ENCODE assay signal across 9 cellular contexts in genomic region chr6:89940225-89941027, GRCh38. TPM values are rescaled to one million over a fixed set of nuclear protein-coding genes. Genes with fewer than 3 reads are reported as not detected.
DNase-seq lines count a peak whose midpoint lies in the region; ATAC-seq and TF ChIP-seq lines count a peak whose summit lies in the region.
"Had no signal": no experiment of that assay in that cellular context is flagged by ENCODE, and none has a peak within 500 bp of the region (broad histone marks: within the 10 kb centered on the region; RNA-seq: fewer than 3 reads in every experiment).

No MANE protein-coding gene starts in this region.

- peak in 1 of 2 donors; percentile 9 for TF ChIP-seq EP300 in tibial nerve (IDR thresholded peaks at IDR 0.05)

- H3K27ac ChIP-seq in Peyer's patch (no peak overlapping the region), fibroblast of lung (ENCODE audit: insufficient read depth, low read length) (no peak overlapping the region), tibial nerve (peak overlapping the region in 3 of 4 donors; percentile 34 to 77 (median 75))

- H3K27ac Mint-ChIP-seq in Caco-2 (ENCODE audit: unreplicated experiment) = no peak overlapping the region
- peak overlapping the region; percentile 42 for H3K27ac Mint-ChIP-seq in activated T-cell treated with anti-CD3 and anti-CD28 coated beads, Interleukin-2, amount 50 U/mL, for 72 hours
- no peak overlapping the region for H3K27ac Mint-ChIP-seq in neural crest cell (ENCODE audit: unreplicated experiment)

- BruUV-seq in Caco-2 (replicated peaks; lab: Mats Ljungman, UMichigan) = no TSS peak

- H4K20me1 ChIP-seq in fibroblast of lung (ENCODE audit: control insufficient read depth, extremely low read depth, insufficient read depth, low read length) = no peaks in the 10 kb centered on the region

- DNase-seq in Caco-2 (peak; percentile 60 to 69), Peyer's patch (peak in 2 of 3 donors; percentile 60 to 87), fibroblast of lung (ENCODE audit: low read depth in 2 of 2) (peak; percentile 75 to 92), neural crest cell (ENCODE audit: low read depth, low spot score) (peak; percentile 57), tibial nerve (ENCODE audit: low spot score in 2 of 2) (peak; percentile 57 to 84)
- peak; percentile 63 to 64 for DNase-seq in activated T-cell treated with anti-CD3 and anti-CD28 coated beads, Interleukin-2, amount 50 U/mL, for 72 hours

- peak; percentile 69 to 83 for TF ChIP-seq CTCF in Caco-2 (IDR thresholded peaks at IDR 0.05; ENCODE audit: insufficient read depth in 1 of 2, low read depth in 1 of 2, low read length in 1 of 2, severe bottlenecking in 1 of 2, unreplicated experiment in 1 of 2)
- peak; percentile 53 for TF ChIP-seq CTCF in LNCAP (IDR thresholded peaks at IDR 0.05)
- peak in 5 of 6 experiments; percentile 46 to 82 (median 80) for TF ChIP-seq CTCF in Peyer's patch (IDR thresholded peaks at IDR 0.05)
- peak; percentile 77 to 80 for TF ChIP-seq CTCF in fibroblast of lung (conservative IDR thresholded peaks at IDR 0.05 in 1 of 2, IDR thresholded peaks at IDR 0.05 in 1 of 2; ENCODE audit: low read depth in 1 of 2, low read length in 2 of 2)
- TF ChIP-seq CTCF in neural crest cell (conservative IDR thresholded peaks at IDR 0.05) = peak; percentile 91
- TF ChIP-seq CTCF in tibial nerve (IDR thresholded peaks at IDR 0.05) = peak; percentile 55 to 85 (median 69)

- H3K27me3 ChIP-seq in Caco-2 (replicated peaks; ENCODE audit: control insufficient read depth, insufficient read depth, low read length) (no peaks in the 10 kb centered on the region), Peyer's patch (no peaks in the 10 kb centered on the region), fibroblast of lung (ENCODE audit: control insufficient read depth, insufficient read depth, low read length) (no peaks in the 10 kb centered on the region), tibial nerve (no peaks in the 10 kb centered on the region)

- intact Hi-C loops in Caco-2 (cut with micrococcal nuclease; ENCODE audit: unreplicated experiment) = loop anchor here (1.0 to 5.0 kb wide), 5 partner anchors 30 to 539 kb away; no protein-coding TSS in a partner anchor

- POLR2A ChIA-PET in Caco-2 (lab: Charles Lee) = no interaction called here

- TF ChIP-seq POLR2A in Peyer's patch (IDR thresholded peaks at IDR 0.05) = no peak
- no peak for TF ChIP-seq POLR2A in tibial nerve (IDR thresholded peaks at IDR 0.05)

- H3K36me3 ChIP-seq in Caco-2 (ENCODE audit: control insufficient read depth, insufficient read depth, low read length) = no peaks in the 10 kb centered on the region
- H3K36me3 ChIP-seq in Peyer's patch = no peaks in the 10 kb centered on the region
- no peaks in the 10 kb centered on the region for H3K36me3 ChIP-seq in fibroblast of lung (ENCODE audit: control insufficient read depth, insufficient read depth, low read length)
- H3K36me3 ChIP-seq in tibial nerve = peaks cover 0 to 19% (median 0%) of the 10 kb centered on the region in 3 donors

- H3K4me2 ChIP-seq in fibroblast of lung (ENCODE audit: extremely low read depth, insufficient read depth, low read length) = no peak overlapping the region

- no peaks in the 10 kb centered on the region for H3K9me3 Mint-ChIP-seq in Caco-2 (ENCODE audit: unreplicated experiment)
- H3K9me3 Mint-ChIP-seq in activated T-cell treated with anti-CD3 and anti-CD28 coated beads, Interleukin-2, amount 50 U/mL, for 72 hours = no peaks in the 10 kb centered on the region
- no peaks in the 10 kb centered on the region for H3K9me3 Mint-ChIP-seq in neural crest cell

- H3K4me1 ChIP-seq in Caco-2 = no peaks in the 10 kb centered on the region
- H3K4me1 ChIP-seq in Peyer's patch = no peaks in the 10 kb centered on the region
- no peaks in the 10 kb centered on the region for H3K4me1 ChIP-seq in fibroblast of lung (ENCODE audit: control insufficient read depth, extremely low read depth, insufficient read depth, low read length)
- peaks cover 0 to 30% (median 9%) of the 10 kb centered on the region in 4 donors for H3K4me1 ChIP-seq in tibial nerve

- no peak overlapping the region for H3K9ac ChIP-seq in fibroblast of lung (ENCODE audit: insufficient read depth, low read length)

- H3K4me3 ChIP-seq in Caco-2 (ENCODE audit: low read depth, low read length) (no peak overlapping the region), Peyer's patch (no peak overlapping the region), fibroblast of lung (replicated peaks in 1 of 4; ENCODE audit: control extremely low read depth in 1 of 4, insufficient read depth in 1 of 4, low read depth in 3 of 4, low read length in 4 of 4) (no peak overlapping the region), tibial nerve (no peak overlapping the region)

- H3K27me3 Mint-ChIP-seq in Caco-2 (ENCODE audit: insufficient read depth, unreplicated experiment) (peaks cover 7% of the 10 kb centered on the region), neural crest cell (ENCODE audit: low read depth) (peaks cover 3% of the 10 kb centered on the region)
- no peaks in the 10 kb centered on the region for H3K27me3 Mint-ChIP-seq in activated T-cell treated with anti-CD3 and anti-CD28 coated beads, Interleukin-2, amount 50 U/mL, for 72 hours (ENCODE audit: low read depth)

- H2AFZ ChIP-seq in fibroblast of lung (ENCODE audit: low read length) = no peak overlapping the region

- no peaks in the 10 kb centered on the region for H3K79me2 ChIP-seq in fibroblast of lung (ENCODE audit: control insufficient read depth, insufficient read depth, low read length)

- 34 to 37% methylated on average over 9 of the region's 9 CpGs for WGBS in tibial nerve, 2 donors

- CTCF ChIA-PET in Caco-2 (lab: Charles Lee) = interaction anchor here (0.5 to 1.7 kb wide), 24 partner anchors 11 to 634 kb away, joined by 3 to 43 read pairs (median 4); no protein-coding TSS in a partner anchor

- 0 out of 2 replicates have a peak, but pooled peaks cover 4% of the 10 kb centered on the region for H3K9me3 ChIP-seq in Caco-2
- no peaks in the 10 kb centered on the region for H3K9me3 ChIP-seq in Peyer's patch
- H3K9me3 ChIP-seq in fibroblast of lung (ENCODE audit: control insufficient read depth, insufficient read depth, low read depth, low read length) = no peaks in the 10 kb centered on the region
- H3K9me3 ChIP-seq in tibial nerve = no peaks in the 10 kb centered on the region

- H3K36me3 Mint-ChIP-seq in Caco-2 (ENCODE audit: insufficient read depth, unreplicated experiment) = no peaks in the 10 kb centered on the region
- H3K36me3 Mint-ChIP-seq in activated T-cell treated with anti-CD3 and anti-CD28 coated beads, Interleukin-2, amount 50 U/mL, for 72 hours (ENCODE audit: insufficient read depth in 2 of 2) = peaks cover 8 to 55% of the 10 kb centered on the region in 2 donors
- H3K36me3 Mint-ChIP-seq in neural crest cell (ENCODE audit: low read depth) = no peaks in the 10 kb centered on the region

- H3K4me3 Mint-ChIP-seq in Caco-2 (ENCODE audit: unreplicated experiment) (no peak overlapping the region), neural crest cell (no peak overlapping the region)
- peak overlapping the region in 1 of 2 donors; percentile 3 for H3K4me3 Mint-ChIP-seq in activated T-cell treated with anti-CD3 and anti-CD28 coated beads, Interleukin-2, amount 50 U/mL, for 72 hours

- peak; percentile 82 for ATAC-seq in GM21447 (IDR thresholded peaks at IDR 0.05; ENCODE audit: unreplicated experiment)
- peak; percentile 79 to 86 for ATAC-seq in activated T-cell treated with anti-CD3 and anti-CD28 coated beads, Interleukin-2, amount 50 U/mL, for 72 hours (replicated peaks in 1 of 2)

- H3K4me1 Mint-ChIP-seq in Caco-2 (ENCODE audit: low read depth, unreplicated experiment) (peaks cover 4% of the 10 kb centered on the region), neural crest cell (peaks cover 18% of the 10 kb centered on the region)
- H3K4me1 Mint-ChIP-seq in activated T-cell treated with anti-CD3 and anti-CD28 coated beads, Interleukin-2, amount 50 U/mL, for 72 hours (ENCODE audit: low read depth) = peaks cover 62% of the 10 kb centered on the region

RNA-seq across cellular contexts. Expression of gene GJA10, which starts 46.2 kb away (rescaled TPM):
- total RNA-seq in Caco-2 (2022) = not detected in 2 replicates
- total RNA-seq in Peyer's patch = not detected
- total RNA-seq in activated T-cell treated with anti-CD3 and anti-CD28 coated beads, Interleukin-2, amount 50 U/mL, for 72 hours = not detected
- total RNA-seq in fibroblast of lung = not detected in 2 replicates
- polyA plus RNA-seq in fibroblast of lung = not detected in 2 replicates
- not detected in 2 replicates for polyA plus RNA-seq in fibroblast of lung (2012)
- not detected in 2 replicates for polyA minus RNA-seq in fibroblast of lung (ENCODE audit: low replicate concordance)
- total RNA-seq in neural crest cell = not detected in 2 replicates
- not detected for total RNA-seq in tibial nerve
- polyA plus RNA-seq: adipose tissue had no signal

Comparison
In these comparisons a context has a peak if more than half of its experiments do, and no peak if none do; other contexts are left out.
1. H3K27ac ChIP-seq: peak in tibial nerve (3 of 4); none in Peyer's patch (0 of 4) and fibroblast of lung (single experiment).
2. Peak in every context shown above with its lines, with median percentiles within 50 percentile points of each other: DNase-seq and CTCF ChIP-seq.